Comparison of ENCODE assay signal across 19 cellular contexts in the genomic region with DNA sequence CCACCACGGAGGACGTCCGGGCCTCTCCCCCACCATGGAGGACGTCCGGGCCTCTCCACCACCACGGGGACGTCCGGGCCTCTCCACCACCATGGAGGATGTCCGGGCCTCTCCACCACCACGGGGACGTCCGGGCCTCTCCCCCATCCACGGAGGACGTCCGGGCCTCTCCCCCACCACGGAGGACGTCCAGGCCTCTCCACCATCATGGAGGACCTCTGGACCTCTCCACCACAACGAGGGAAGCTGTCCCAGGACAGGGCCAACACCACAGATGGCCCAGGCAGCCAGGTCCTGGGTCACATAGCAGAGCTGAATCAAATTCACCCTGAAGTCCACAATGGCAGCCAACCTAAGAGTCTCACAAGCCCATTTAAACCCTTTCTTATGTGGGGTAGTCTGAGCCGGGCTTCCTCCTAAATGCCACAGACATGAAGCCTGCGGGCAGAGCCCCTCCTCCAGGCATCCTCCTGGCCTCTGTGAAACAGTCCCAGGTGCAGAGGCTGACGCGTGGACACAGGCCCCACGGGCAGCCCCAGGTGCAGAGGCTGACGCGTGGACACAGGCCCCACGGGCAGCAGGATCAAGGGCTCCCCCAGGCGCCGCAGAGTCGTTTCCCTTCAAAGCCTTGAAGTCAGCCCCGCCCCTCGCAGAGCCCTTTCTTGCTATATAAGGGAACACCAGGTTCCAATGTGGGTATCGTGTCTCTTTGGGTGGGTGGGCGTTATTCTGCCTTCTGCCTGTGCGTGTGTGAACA. TPM values are rescaled to one million over a fixed set of nuclear protein-coding genes. Genes with fewer than 3 reads are reported as not detected.
DNase-seq lines count a peak whose midpoint lies in the region; FAIRE-seq and TF ChIP-seq lines count a peak whose summit lies in the region.
"Had no signal": no experiment of that assay in that cellular context is flagged by ENCODE, and none has a peak within 500 bp of the region (broad histone marks: within the 10 kb centered on the region; RNA-seq: fewer than 3 reads in every experiment).

No MANE protein-coding gene starts in this region.

- no peak for TF ChIP-seq CTCF in mesothelial cell of epicardium (IDR thresholded peaks at IDR 0.05; ENCODE audit: unreplicated experiment)

- H3K27ac Mint-ChIP-seq in mesothelial cell of epicardium: peak overlapping the region; percentile 31

- no peak for FAIRE-seq in urothelium cell line (lab: Jason Lieb, UNC)

- peaks cover 31% of the 10 kb centered on the region for H3K4me1 Mint-ChIP-seq in mesothelial cell of epicardium

- H3K4me3 Mint-ChIP-seq in mesothelial cell of epicardium: no peak overlapping the region

- DNase-seq in stimulated activated CD4-positive, alpha-beta T cell treated with anti-CD3 and anti-CD28 coated beads, Interleukin-12 subunit alpha, Interleukin-12 subunit beta, amount 100 ng/mL, for 4 hours: peak; percentile 27
- DNase-seq in stimulated activated CD4-positive, alpha-beta T cell treated with anti-CD3 and anti-CD28 coated beads, Interleukin-1b, Interleukin-23, amount 100 ng/mL, for 48 hours: no peak
- DNase-seq in Jurkat, Clone E6-1 (ENCODE audit: low read depth, low spot score): peak; percentile 44
- DNase-seq in mesothelial cell of epicardium (ENCODE audit: low spot score in 2 of 2, unreplicated experiment in 2 of 2): no peak
- DNase-seq in DMS153 treated with DMSO at 0.1 percent for 48 hours (lab: John Stamatoyannopoulos, UW; ENCODE audit: unreplicated experiment): no peak
- DNase-seq in COLO829 (ENCODE audit: low spot score): no peak
- DNase-seq in urothelium cell line (ENCODE audit: low spot score): no peak
- DNase-seq: H7, KG1, NCI-H1048, NCI-H146, NCI-H2081 treated with DMSO at 0.1 percent for 48 hours, NCI-H2227 treated with DMSO at 0.1 percent for 48 hours, NCI-H526, RPMI8226 had no signal

- no peak overlapping the region for H3K4me3 ChIP-seq in Jurkat, Clone E6-1 (ENCODE audit: low read length)

- no peaks in the 10 kb centered on the region for H3K9me3 Mint-ChIP-seq in mesothelial cell of epicardium

- H3K27me3 Mint-ChIP-seq in mesothelial cell of epicardium (ENCODE audit: low read depth): no peaks in the 10 kb centered on the region

- H3K36me3 Mint-ChIP-seq in mesothelial cell of epicardium: no peaks in the 10 kb centered on the region

RNA-seq across cellular contexts. Expression of a gene that starts 47.0 kb away (rescaled TPM):
- not detected for polyA plus RNA-seq in Jurkat, Clone E6-1 (2012; ENCODE audit: insufficient read depth, insufficient read length)
- not detected in 3 replicates for total RNA-seq in mesothelial cell of epicardium
- total RNA-seq: H7, M059J, OCI-LY7 had no signal
- polyA plus RNA-seq: AG04450, BJ had no signal

Comparison
In these comparisons a context has a peak if more than half of its experiments do, and no peak if none do; other contexts are left out.
1. DNase-seq: peak in stimulated activated CD4-positive, alpha-beta T cell treated with anti-CD3 and anti-CD28 coated beads, Interleukin-12 subunit alpha, Interleukin-12 subunit beta, amount 100 ng/mL, for 4 hours (single experiment) and Jurkat, Clone E6-1 (single experiment); none in stimulated activated CD4-positive, alpha-beta T cell treated with anti-CD3 and anti-CD28 coated beads, Interleukin-1b, Interleukin-23, amount 100 ng/mL, for 48 hours (single experiment), mesothelial cell of epicardium (0 of 2), DMS153 treated with DMSO at 0.1 percent for 48 hours (single experiment), COLO829 (single experiment) and urothelium cell line (single experiment).